1 cellular context compared by ENCODE assay signal in the genomic region with DNA sequence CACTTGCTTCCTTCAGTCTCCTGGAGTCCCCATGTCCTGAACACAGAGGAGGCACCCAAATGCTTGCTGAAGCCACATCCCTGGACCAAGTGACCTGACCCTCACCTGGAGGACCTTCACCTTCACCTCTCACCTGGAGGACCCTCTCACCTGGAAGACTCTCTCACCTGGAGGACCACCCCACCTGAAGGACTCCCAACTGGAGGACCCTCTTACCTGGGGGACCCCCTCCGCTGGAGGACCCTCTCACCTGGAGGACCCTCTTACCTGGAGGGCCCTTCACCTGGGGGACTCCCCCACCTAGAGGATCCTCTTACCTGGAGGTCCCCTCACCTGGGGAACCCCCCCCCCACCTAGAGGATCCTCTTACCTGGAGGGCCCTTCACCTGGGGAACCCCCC.
A peak's percentile ranks its signal among the peaks of the same experiment; 100 is the strongest.
TF ChIP-seq lines count a peak whose summit lies in the region.

No MANE protein-coding gene starts in this region.

TF ChIP-seq in HepG2, 621 proteins besides CTCF, POLR2A, EP300 and RAD21:
- peak; percentile 52 for TF ChIP-seq ZEB1 (IDR thresholded peaks at IDR 0.05; ENCODE audit: insufficient replicate concordance, low read depth)
- TF ChIP-seq MAZ (IDR thresholded peaks at IDR 0.05; ENCODE audit: borderline replicate concordance, low read depth, low read length): no peak
- no peak for TF ChIP-seq MAZ (CRISPR knock-in tag; IDR thresholded peaks at IDR 0.05; ENCODE audit: low read depth)
- TF ChIP-seq ARID4A (CRISPR knock-in tag; IDR thresholded peaks at IDR 0.05; ENCODE audit: borderline replicate concordance): 0 out of 2 replicates have a peak, but pooled peaks have one; percentile 24
